In the genomic region with DNA sequence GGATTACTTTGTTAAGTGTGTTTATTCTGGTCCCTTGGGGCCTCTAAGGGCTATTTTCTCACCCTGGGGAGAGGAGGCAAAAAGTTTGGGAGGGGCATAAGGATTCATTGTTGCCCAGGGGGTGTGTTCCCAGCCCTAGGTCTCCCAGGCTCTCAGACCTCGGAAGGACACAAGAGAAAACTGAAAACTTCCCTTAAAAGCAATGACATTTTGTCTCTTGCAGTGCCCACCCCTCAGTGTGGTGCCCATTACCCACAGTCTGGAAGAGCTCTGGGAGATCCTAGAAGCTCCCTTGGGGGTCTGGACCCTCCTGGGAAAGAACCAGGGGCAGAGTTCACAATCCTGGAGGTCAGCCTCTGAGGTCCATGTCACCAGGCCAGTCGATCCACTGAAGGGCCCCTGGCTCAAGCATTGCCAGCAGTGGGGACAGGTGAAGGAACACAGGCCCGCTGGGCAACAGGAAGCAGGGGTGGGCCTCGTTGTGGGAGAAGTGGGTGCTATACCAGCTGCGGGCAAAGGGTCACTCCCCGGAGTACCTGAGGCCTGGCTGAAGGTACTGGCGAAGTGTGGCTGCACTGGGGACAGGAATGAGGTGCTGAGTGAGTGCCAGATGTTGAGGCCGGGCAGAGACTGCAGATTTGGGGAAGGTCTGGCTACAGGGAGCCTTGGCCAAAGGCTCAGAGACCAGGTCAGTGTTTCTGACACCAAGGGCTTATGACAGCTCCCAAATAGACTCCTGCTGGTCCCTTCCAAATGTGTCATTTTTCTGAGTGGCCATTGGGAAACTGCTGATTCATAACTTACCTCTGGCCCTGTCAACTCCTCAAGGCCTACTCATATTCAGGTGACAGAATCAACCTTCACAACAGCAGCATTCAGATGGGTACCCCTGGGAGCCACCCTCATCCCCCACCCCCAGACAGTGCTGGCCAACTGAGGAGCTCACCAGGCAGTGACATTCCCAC, we compare ENCODE assay signal across 1 cellular context.
TF ChIP-seq lines count a peak whose summit lies in the region.

No MANE protein-coding gene starts in this region.

TF ChIP-seq in H1, 55 proteins besides CTCF, POLR2A, EP300 and RAD21:
- TF ChIP-seq JUN (IDR thresholded peaks at IDR 0.05; ENCODE audit: low read depth, low read length) = no peak
- no peak for TF ChIP-seq RNF2 (IDR thresholded peaks at IDR 0.05; ENCODE audit: borderline replicate concordance, low read depth, low read length, missing control alignments, poor library complexity, severe bottlenecking)
- no peak for TF ChIP-seq CHD1 (IDR thresholded peaks at IDR 0.05; ENCODE audit: low read depth, low read length)
- TF ChIP-seq, protein P1, sequence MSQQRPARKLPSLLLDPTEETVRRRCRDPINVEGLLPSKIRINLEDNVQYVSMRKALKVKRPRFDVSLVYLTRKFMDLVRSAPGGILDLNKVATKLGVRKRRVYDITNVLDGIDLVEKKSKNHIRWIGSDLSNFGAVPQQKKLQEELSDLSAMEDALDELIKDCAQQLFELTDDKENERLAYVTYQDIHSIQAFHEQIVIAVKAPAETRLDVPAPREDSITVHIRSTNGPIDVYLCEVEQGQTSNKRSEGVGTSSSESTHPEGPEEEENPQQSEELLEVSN (IDR thresholded peaks at IDR 0.05) = no peak
- no peak for TF ChIP-seq RBBP5 (IDR thresholded peaks at IDR 0.05; ENCODE audit: borderline replicate concordance, low read depth, low read length)
- no peak for TF ChIP-seq POU5F1 (IDR thresholded peaks at IDR 0.05; ENCODE audit: low read depth, low read length)
- TF ChIP-seq SUZ12 (IDR thresholded peaks at IDR 0.05; ENCODE audit: low read length) = no peak
- TF ChIP-seq KDM4A (IDR thresholded peaks at IDR 0.05; ENCODE audit: low read depth, low read length, severe bottlenecking) = no peak
- no peak for TF ChIP-seq CEBPB (IDR thresholded peaks at IDR 0.05; ENCODE audit: low read depth, low read length)
- TF ChIP-seq SP2 (IDR thresholded peaks at IDR 0.05; ENCODE audit: low read length) = no peak
- no peak for TF ChIP-seq EZH2 (IDR thresholded peaks at IDR 0.05; ENCODE audit: low read depth, low read length, severe bottlenecking)
- TF ChIP-seq YY1 (IDR thresholded peaks at IDR 0.05; ENCODE audit: low read depth, low read length) = no peak
- TF ChIP-seq, protein P2, sequence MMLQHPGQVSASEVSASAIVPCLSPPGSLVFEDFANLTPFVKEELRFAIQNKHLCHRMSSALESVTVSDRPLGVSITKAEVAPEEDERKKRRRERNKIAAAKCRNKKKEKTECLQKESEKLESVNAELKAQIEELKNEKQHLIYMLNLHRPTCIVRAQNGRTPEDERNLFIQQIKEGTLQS (IDR thresholded peaks at IDR 0.05; ENCODE audit: insufficient read depth, low read depth, low read length) = no peak
- no peak for TF ChIP-seq BCL11A (IDR thresholded peaks at IDR 0.05; ENCODE audit: low read depth in 2 of 2, low read length in 2 of 2)
